1 cellular context compared by ENCODE assay signal in genomic region chr10:69749180-69750010, GRCh38.
TF ChIP-seq lines count a peak whose summit lies in the region.

No MANE protein-coding gene starts in this region.

TF ChIP-seq in IMR-90, 13 proteins besides CTCF, POLR2A, EP300 and RAD21:
- TF ChIP-seq CEBPB (IDR thresholded peaks at IDR 0.05; ENCODE audit: low read depth, low read length) (no peak), RFX5 (IDR thresholded peaks at IDR 0.05; ENCODE audit: low read depth, low read length) (no peak), USF2 (IDR thresholded peaks at IDR 0.05; ENCODE audit: low read depth, low read length) (peak; percentile 50; the same call in 1 of the 2 replicates), FOS (IDR thresholded peaks at IDR 0.05; ENCODE audit: low read depth, low read length) (peak; percentile 26; the same call in 1 of the 2 replicates)
